1 cellular context compared by ENCODE assay signal in the genomic region with DNA sequence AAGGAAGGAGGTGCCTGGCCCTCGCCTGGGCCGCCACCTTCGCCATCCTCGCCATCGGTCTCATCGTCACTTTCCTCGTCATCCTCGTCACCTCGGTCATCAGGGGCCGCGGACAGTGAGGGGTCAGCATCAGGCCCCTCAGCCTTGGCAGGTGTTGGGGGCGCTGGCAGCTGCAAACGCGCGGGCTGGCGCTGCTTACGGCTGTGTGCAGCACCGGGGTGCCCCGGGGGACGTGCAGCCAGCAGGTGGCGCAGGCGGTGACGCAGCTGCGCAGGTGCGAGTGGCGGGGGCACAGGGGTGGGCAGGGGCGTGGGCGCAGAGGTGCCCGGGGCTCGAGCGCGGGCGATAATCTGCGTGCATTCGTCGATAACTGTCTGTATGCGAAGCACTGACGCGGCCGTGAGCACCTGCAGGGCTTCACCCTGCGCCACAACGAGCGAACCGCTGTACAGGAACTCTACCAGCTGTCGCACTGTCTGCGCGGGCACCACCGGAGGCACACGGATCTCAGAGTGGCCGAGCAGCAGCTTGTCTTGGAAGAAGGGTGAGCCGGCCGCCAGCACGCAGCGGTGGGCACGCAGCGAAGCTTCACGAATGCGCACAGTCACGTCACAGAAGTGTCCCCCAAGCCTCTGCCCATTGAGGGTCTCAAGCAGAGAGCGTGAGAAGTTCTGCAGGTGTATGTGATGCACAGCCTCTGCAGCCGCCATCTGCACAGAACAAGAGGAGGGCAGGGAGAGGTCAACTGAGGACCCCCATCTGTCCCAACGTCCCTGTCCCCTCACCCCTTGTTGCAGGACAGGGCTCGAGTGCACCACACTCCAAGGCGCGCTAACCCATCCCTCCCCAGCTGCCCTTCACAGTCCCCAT.
TF ChIP-seq lines count a peak whose summit lies in the region.

No MANE protein-coding gene starts in this region.

TF ChIP-seq in GM23338, 12 proteins besides CTCF, POLR2A, EP300 and RAD21 (continued from another document):
- TF ChIP-seq NANOG (IDR thresholded peaks at IDR 0.05; ENCODE audit: borderline replicate concordance) (no peak), POLR2AphosphoS5 (IDR thresholded peaks at IDR 0.05; ENCODE audit: low read depth) (no peak), ZNF331 (CRISPR knock-in tag; IDR thresholded peaks at IDR 0.05; ENCODE audit: low read depth) (no peak), EZH2 (IDR thresholded peaks at IDR 0.05; ENCODE audit: low read depth, unreplicated experiment) (no peak)
